18 cellular contexts compared by ENCODE assay signal in the genomic region with DNA sequence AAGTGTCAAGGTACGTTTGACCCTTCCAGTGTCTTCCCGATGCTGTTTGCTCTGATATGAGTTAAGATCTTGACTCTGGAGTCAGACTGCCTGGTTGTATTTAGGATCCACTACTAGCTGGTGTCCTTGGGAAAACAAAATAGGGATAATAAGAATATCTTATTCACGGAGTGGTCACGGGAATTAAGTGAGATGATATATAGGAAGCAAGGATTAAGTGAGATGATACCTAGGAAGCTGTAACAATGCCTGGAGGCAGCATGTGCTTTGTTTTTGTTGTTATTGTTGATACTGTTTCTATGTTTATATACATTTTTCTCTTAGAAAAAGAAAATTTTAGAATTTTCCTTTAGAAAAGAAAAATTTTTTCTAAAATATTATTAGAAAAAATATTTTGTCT.
A peak's percentile ranks its signal among the peaks of the same experiment; 100 is the strongest.
DNase-seq lines count a peak whose midpoint lies in the region; ATAC-seq, FAIRE-seq and TF ChIP-seq lines count a peak whose summit lies in the region.
"Had no signal": no experiment of that assay in that cellular context is flagged by ENCODE, and none has a peak within 500 bp of the region (broad histone marks: within the 10 kb centered on the region; RNA-seq: fewer than 3 reads in every experiment).

No MANE protein-coding gene starts in this region.

- ATAC-seq in GM18519 (IDR thresholded peaks at IDR 0.05; ENCODE audit: low FRiP score, unreplicated experiment): no peak
- ATAC-seq: A549; CD8-positive, alpha-beta T cell; GM12878 had no signal

- TF ChIP-seq POLR2A in GM12891 (IDR thresholded peaks at IDR 0.05; ENCODE audit: low read depth, low read length): no peak

- FAIRE-seq in G401.6 (lab: Jason Lieb, UNC) (peak; percentile 88), RCC 7860 (lab: Jason Lieb, UNC) (peak; percentile 52), frontal cortex (lab: Jason Lieb, UNC) (peak; percentile 77), GM12891 (lab: Jason Lieb, UNC) (no peak)
- FAIRE-seq: A549, D721Med, GM12878 had no signal

- no peak for DNase-seq in RCC 7860 (ENCODE audit: low spot score)
- no peak for DNase-seq in frontal cortex (ENCODE audit: low spot score in 2 of 2)
- no peak for DNase-seq in activated CD4-positive, alpha-beta T cell treated with anti-CD3 and anti-CD28 coated beads for 48 hours
- DNase-seq in NCI-H2029 treated with DMSO at 0.1 percent for 48 hours (lab: John Stamatoyannopoulos, UW): no peak
- DNase-seq in GM12891 (ENCODE audit: insufficient read length, low spot score): no peak
- DNase-seq: 8988T; AML-193; Caco-2; Calu3; CD4-positive, alpha-beta T cell; CD8-positive, alpha-beta T cell; DMS79 treated with DMSO at 0.1 percent for 48 hours; GDM1 had no signal

TF ChIP-seq in GM12891, 5 proteins besides CTCF, POLR2A, EP300 and RAD21:
- TF ChIP-seq TAF1 (IDR thresholded peaks at IDR 0.05; ENCODE audit: low read depth, low read length) (no peak), POLR2AphosphoS5 (IDR thresholded peaks at IDR 0.05; ENCODE audit: low read depth, low read length) (no peak), PAX5 (IDR thresholded peaks at IDR 0.05; ENCODE audit: insufficient read depth, low read length, severe bottlenecking) (no peak), POU2F2 (IDR thresholded peaks at IDR 0.05; ENCODE audit: low read depth, low read length) (no peak), SPI1 (IDR thresholded peaks at IDR 0.05; ENCODE audit: low read depth, low read length) (no peak)
